ENCODE assay signal across 9 cellular contexts in the genomic region with DNA sequence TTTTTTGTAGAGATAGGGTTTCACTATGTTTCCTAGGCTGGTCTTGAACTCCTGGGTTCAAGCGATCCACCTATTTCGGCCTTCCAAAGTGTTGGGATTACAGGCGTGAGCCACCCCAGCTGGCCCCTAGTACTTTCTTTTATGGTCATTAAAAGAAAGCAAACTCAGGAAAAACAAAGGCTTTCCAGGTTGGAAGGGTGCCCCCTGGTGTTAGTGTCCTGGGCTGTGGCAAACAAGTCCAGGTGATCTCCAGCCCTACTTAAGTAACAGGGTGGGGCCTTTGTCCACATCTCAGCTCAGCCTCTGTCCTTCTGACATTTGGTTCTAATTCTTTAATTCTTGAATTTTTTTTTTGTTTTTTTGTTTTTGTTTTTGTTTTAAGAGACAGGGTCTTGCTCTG. TPM values are rescaled to one million over a fixed set of nuclear protein-coding genes. Genes with fewer than 3 reads are reported as not detected.
DNase-seq lines count a peak whose midpoint lies in the region; ATAC-seq, FAIRE-seq and TF ChIP-seq lines count a peak whose summit lies in the region.
"Had no signal": no experiment of that assay in that cellular context is flagged by ENCODE, and none has a peak within 500 bp of the region (broad histone marks: within the 10 kb centered on the region; RNA-seq: fewer than 3 reads in every experiment).

No MANE protein-coding gene starts in this region.

- peaks cover 0 to 9% of the 10 kb centered on the region in 2 donors for H3K27me3 Mint-ChIP-seq in natural killer cell (ENCODE audit: low read depth in 2 of 2)
- peaks cover 8 to 9% of the 10 kb centered on the region in 2 donors for H3K27me3 Mint-ChIP-seq in natural killer cell treated with Interleukin-12 subunit alpha and Interleukin-12 subunit beta and Interleukin-15 and Interleukin-18, amount 100 ng/mL, for 72 hours

- H3K27ac ChIP-seq in coronary artery = peak overlapping the region; percentile 54 to 77
- H3K27ac ChIP-seq in pancreas = no peak overlapping the region

- H3K27ac Mint-ChIP-seq in natural killer cell = no peak overlapping the region
- H3K27ac Mint-ChIP-seq in natural killer cell treated with Interleukin-12 subunit alpha and Interleukin-12 subunit beta and Interleukin-15 and Interleukin-18, amount 100 ng/mL, for 72 hours = no peak overlapping the region

- H3K36me3 ChIP-seq in pancreas = no peaks in the 10 kb centered on the region

- no peak for ATAC-seq in natural killer cell
- no peak for ATAC-seq in natural killer cell treated with Interleukin-12 subunit alpha and Interleukin-12 subunit beta and Interleukin-15 and Interleukin-18, amount 100 ng/mL, for 72 hours
- peak in 1 of 4 donors; percentile 33 for ATAC-seq in pancreas
- no peak for ATAC-seq in GM21526 (IDR thresholded peaks at IDR 0.05; ENCODE audit: low FRiP score, unreplicated experiment)
- ATAC-seq in HG03135 (IDR thresholded peaks at IDR 0.05; ENCODE audit: unreplicated experiment) = no peak

- H3K4me3 ChIP-seq in coronary artery (no peak overlapping the region), pancreas (no peak overlapping the region)

- TF ChIP-seq CTCF in natural killer cell (IDR thresholded peaks at IDR 0.05) = peak; percentile 19
- TF ChIP-seq CTCF in coronary artery (IDR thresholded peaks at IDR 0.05) = no peak
- peak; percentile 10 to 37 (median 30) for TF ChIP-seq CTCF in pancreas (IDR thresholded peaks at IDR 0.05)

- no peak overlapping the region for H3K4me3 Mint-ChIP-seq in natural killer cell
- no peak overlapping the region for H3K4me3 Mint-ChIP-seq in natural killer cell treated with Interleukin-12 subunit alpha and Interleukin-12 subunit beta and Interleukin-15 and Interleukin-18, amount 100 ng/mL, for 72 hours

- H3K9me3 ChIP-seq in pancreas = no peaks in the 10 kb centered on the region

- intact Hi-C loops in natural killer cell (cut with micrococcal nuclease) (no loop called here), pancreas (cut with DNase I) (no loop called here)

- H3K27me3 ChIP-seq in pancreas = no peaks in the 10 kb centered on the region

- WGBS in pancreas, 2 donors = 79 to 83% methylated on average over 3 of the region's 3 CpGs

- H3K36me3 Mint-ChIP-seq in natural killer cell = no peaks in the 10 kb centered on the region
- no peaks in the 10 kb centered on the region for H3K36me3 Mint-ChIP-seq in natural killer cell treated with Interleukin-12 subunit alpha and Interleukin-12 subunit beta and Interleukin-15 and Interleukin-18, amount 100 ng/mL, for 72 hours

- DNase-seq in natural killer cell (no peak), RKO (ENCODE audit: low spot score) (peak; percentile 31), coronary artery (ENCODE audit: low spot score) (no peak), pancreas (peak in 3 of 6 donors; percentile 38 to 51 (median 46)), NCI-H1417 treated with DMSO at 0.1 percent for 48 hours (lab: John Stamatoyannopoulos, UW) (no peak)
- no peak for DNase-seq in natural killer cell treated with Interleukin-12 subunit alpha and Interleukin-12 subunit beta and Interleukin-15 and Interleukin-18, amount 100 ng/mL, for 72 hours (ENCODE audit: low spot score)

- no peaks in the 10 kb centered on the region for H3K9me3 Mint-ChIP-seq in natural killer cell
- H3K9me3 Mint-ChIP-seq in natural killer cell treated with Interleukin-12 subunit alpha and Interleukin-12 subunit beta and Interleukin-15 and Interleukin-18, amount 100 ng/mL, for 72 hours = no peaks in the 10 kb centered on the region

- peaks cover 11 to 28% (median 14%) of the 10 kb centered on the region in 3 donors for H3K4me1 ChIP-seq in pancreas

- peaks cover 14 to 21% of the 10 kb centered on the region in 2 donors for H3K4me1 Mint-ChIP-seq in natural killer cell
- H3K4me1 Mint-ChIP-seq in natural killer cell treated with Interleukin-12 subunit alpha and Interleukin-12 subunit beta and Interleukin-15 and Interleukin-18, amount 100 ng/mL, for 72 hours (ENCODE audit: low read depth in 2 of 2) = peaks cover 14 to 18% of the 10 kb centered on the region in 2 donors

- FAIRE-seq in pancreas (lab: Jason Lieb, UNC) = no peak
- FAIRE-seq: colon had no signal

RNA-seq across cellular contexts. Expression of gene IGFBP4, which starts 6.9 kb away (rescaled TPM):
- 1 to 10 TPM; 2.1 to 8.1 (median 2.8) TPM for total RNA-seq in natural killer cell
- under 1 TPM; 0.59 to 0.88 TPM for total RNA-seq in natural killer cell treated with Interleukin-12 subunit alpha and Interleukin-12 subunit beta and Interleukin-15 and Interleukin-18, amount 100 ng/mL, for 72 hours
- 100 to 1,000 TPM in 3 of 6 donors, 10 to 100 TPM in 3; 30.2 to 190 (median 80.4) TPM for total RNA-seq in pancreas
- polyA plus RNA-seq in pancreas = 10 to 100 TPM; 58.7 to 72.3 TPM

RNA-seq across cellular contexts. Expression of gene TOP2A, which starts 32.5 kb away (rescaled TPM):
- total RNA-seq in natural killer cell (1 to 10 TPM; 2.0 to 6.4 (median 4.6) TPM), pancreas (1 to 10 TPM in 3 of 6 donors, under 1 TPM in 3; 0.19 to 4.4 (median 1.2) TPM)
- 100 to 1,000 TPM in 1 of 2 donors, 10 to 100 TPM in 1; 96.7 to 116 TPM for total RNA-seq in natural killer cell treated with Interleukin-12 subunit alpha and Interleukin-12 subunit beta and Interleukin-15 and Interleukin-18, amount 100 ng/mL, for 72 hours
- under 1 TPM; 0.42 to 0.76 TPM for polyA plus RNA-seq in pancreas

RNA-seq across cellular contexts. Expression of gene TNS4, which starts 51.2 kb away (rescaled TPM):
- total RNA-seq in natural killer cell (1 to 10 TPM in 1 of 3 donors, under 1 TPM in 2; 0.65 to 1.8 (median 0.94) TPM), pancreas (under 1 TPM in 2 of 6 donors, not detected in 4; 0.16 to 0.24 TPM)
- 1 to 10 TPM in 1 of 2 donors, under 1 TPM in 1; 0.76 to 2.9 TPM for total RNA-seq in natural killer cell treated with Interleukin-12 subunit alpha and Interleukin-12 subunit beta and Interleukin-15 and Interleukin-18, amount 100 ng/mL, for 72 hours
- not detected for polyA plus RNA-seq in pancreas

Comparison
In these comparisons a context has a peak if more than half of its experiments do, and no peak if none do; other contexts are left out.
1. RNA of gene TOP2A, which starts 32.5 kb away (total RNA-seq): 96.7 to 116 TPM in natural killer cell treated with Interleukin-12 subunit alpha and Interleukin-12 subunit beta and Interleukin-15 and Interleukin-18, amount 100 ng/mL, for 72 hours; 2.0 to 6.4 TPM in natural killer cell and 0.19 to 4.4 TPM in pancreas; every median in the first group is over 10 times any median in the second.
2. H3K27ac ChIP-seq: peak in coronary artery (2 of 2); none in pancreas (0 of 4).